ENCODE assay signal across 8 cellular contexts in genomic region chr9:84315278-84315877, GRCh38. TPM values are rescaled to one million over a fixed set of nuclear protein-coding genes. Genes with fewer than 3 reads are reported as not detected.
DNase-seq lines count a peak whose midpoint lies in the region; ATAC-seq and TF ChIP-seq lines count a peak whose summit lies in the region.

No MANE protein-coding gene starts in this region.

- H3K9me3 ChIP-seq in spleen, result no peaks in the 10 kb centered on the region

- no peak overlapping the region for H3K27ac ChIP-seq in spleen

- peak; percentile 53 for ATAC-seq in GM18858 (IDR thresholded peaks at IDR 0.05; ENCODE audit: unreplicated experiment)

- H3K4me3 ChIP-seq in astrocyte of the cerebellum (ENCODE audit: low read depth, low read length), result no peak overlapping the region
- H3K4me3 ChIP-seq in spleen, result peak overlapping the region in 1 of 8 donors; percentile 15

- 13 to 18% (median 14%) methylated on average over 8 of the region's 8 CpGs for WGBS in spleen, 5 donors

- in situ Hi-C loops in astrocyte of the cerebellum (cut with HindIII; ENCODE audit: low sequenced_read_pairs), result no loop called here

- peaks cover 0 to 25% (median 10%) of the 10 kb centered on the region in 6 donors for H3K4me1 ChIP-seq in spleen

- peak; percentile 65 for DNase-seq in AG08395 (ENCODE audit: low spot score)
- DNase-seq in M059J (ENCODE audit: low read depth), result peak; percentile 68
- peak in 4 of 5 donors; percentile 15 to 61 (median 30) for DNase-seq in T-helper 1 cell
- peak; percentile 46 for DNase-seq in astrocyte of the cerebellum (ENCODE audit: low read depth)
- peak; percentile 16 to 46 for DNase-seq in hippocampal formation (lab: John Stamatoyannopoulos, UW)
- DNase-seq in spleen, result no peak
- no peak for DNase-seq in SHP77 treated with DMSO at 0.1 percent for 48 hours (lab: John Stamatoyannopoulos, UW)

- intact Hi-C loops in spleen (cut with DNase I; ENCODE audit: low total_unique reads), result loop anchor here (5.0 kb wide), 1 partner anchor 378 kb away; no protein-coding TSS in a partner anchor

- peak; percentile 82 for TF ChIP-seq CTCF in astrocyte of the cerebellum (IDR thresholded peaks at IDR 0.05; ENCODE audit: low read depth, low read length, missing control alignments)
- TF ChIP-seq CTCF in spleen (IDR thresholded peaks at IDR 0.05 in 8 of 11, conservative IDR thresholded peaks at IDR 0.05 in 3 of 11), result peak; percentile 51 to 86 (median 78)

- H3K27me3 ChIP-seq in spleen (replicated peaks in 1 of 7), result no peaks in the 10 kb centered on the region

- no peaks in the 10 kb centered on the region for H3K36me3 ChIP-seq in spleen

- no peak for TF ChIP-seq POLR2A in spleen (IDR thresholded peaks at IDR 0.05)

RNA-seq across cellular contexts. Expression of gene SLC28A3, which starts 25.2 kb away (rescaled TPM):
- total RNA-seq in M059J (2014; rRNA removed; shearing (Covaris generic)), result 0.42 and 0.67 TPM in 2 replicates
- total RNA-seq in spleen, result 1 to 10 TPM in 2 of 7 donors, under 1 TPM in 4, not detected in 1; 0.44 to 1.2 (median 0.62) TPM
- under 1 TPM; 0.06 to 0.38 (median 0.22) TPM for polyA plus RNA-seq in spleen

Comparison
In these comparisons a context has a peak if more than half of its experiments do, and no peak if none do; other contexts are left out.
1. DNase-seq: peak in AG08395 (single experiment), M059J (single experiment), T-helper 1 cell (4 of 5), astrocyte of the cerebellum (single experiment) and hippocampal formation (2 of 2); none in spleen (single experiment) and SHP77 treated with DMSO at 0.1 percent for 48 hours (single experiment).